23 cellular contexts compared by ENCODE assay signal in genomic region chr14:94545131-94545841, GRCh38. TPM values are rescaled to one million over a fixed set of nuclear protein-coding genes. Genes with fewer than 3 reads are reported as not detected.
DNase-seq lines count a peak whose midpoint lies in the region; ATAC-seq, FAIRE-seq and TF ChIP-seq lines count a peak whose summit lies in the region.
"Had no signal": no experiment of that assay in that cellular context is flagged by ENCODE, and none has a peak within 500 bp of the region (broad histone marks: within the 10 kb centered on the region; RNA-seq: fewer than 3 reads in every experiment).

No MANE protein-coding gene starts in this region.

- no peaks in the 10 kb centered on the region for H3K9me3 ChIP-seq in astrocyte (ENCODE audit: insufficient read depth, low read depth, low read length)

- intact Hi-C loops in activated CD4-positive, alpha-beta T cell treated with anti-CD3 and anti-CD28 coated beads for 36 hours (cut with DNase I, micrococcal nuclease) = loop anchor here in 1 of 2 experiments (5.0 kb wide), 1 partner anchor 413 kb away; no protein-coding TSS in a partner anchor

- DNase-seq in activated CD4-positive, alpha-beta T cell treated with anti-CD3 and anti-CD28 coated beads for 36 hours = peak; percentile 22
- DNase-seq in activated CD4-positive, alpha-beta T cell treated with anti-CD3 and anti-CD28 coated beads for 48 hours = no peak
- peak; percentile 23 for DNase-seq in astrocyte (ENCODE audit: low read depth)
- peak; percentile 38 for DNase-seq in iPS-NIHi11 (ENCODE audit: low spot score)
- DNase-seq in retinal pigment epithelial cell (ENCODE audit: low read depth) = peak; percentile 26
- no peak for DNase-seq in stimulated activated CD4-positive, alpha-beta T cell treated with anti-CD3 and anti-CD28 coated beads, Interleukin-4, amount 100 ng/mL, for 24 hours
- DNase-seq: activated CD4-positive, alpha-beta T cell treated with anti-CD3 and anti-CD28 coated beads, Interleukin-2, amount 50 U/mL, for 48 hours; C1 segment of cervical spinal cord; DMS79 treated with DMSO at 0.1 percent for 48 hours; left cardiac atrium; NCI-H1694 treated with DMSO at 0.1 percent for 48 hours; NCI-H446 treated with DMSO at 0.1 percent for 48 hours; Right ventricle myocardium superior; stimulated activated naive CD8-positive, alpha-beta T cell treated with anti-CD3 and anti-CD28 coated beads, Interleukin-15, Interleukin-2, amounts not matched to agents 100 U/mL and 50 U/mL, for 24 hours had no signal

- H3K4me3 ChIP-seq in astrocyte (ENCODE audit: insufficient read depth, low read depth, low read length) = no peak overlapping the region
- no peak overlapping the region for H3K4me3 ChIP-seq in retinal pigment epithelial cell (ENCODE audit: low read length)
- H3K4me3 ChIP-seq: hepatocyte, upper lobe of left lung had no signal

- H3K36me3 ChIP-seq in astrocyte (ENCODE audit: insufficient read depth, low read length) = no peaks in the 10 kb centered on the region
- H3K36me3 ChIP-seq: upper lobe of left lung had no signal

- no peak overlapping the region for H3K9ac ChIP-seq in astrocyte (ENCODE audit: low read length)

- H4K20me1 ChIP-seq in astrocyte (ENCODE audit: insufficient read depth, low read length) = no peaks in the 10 kb centered on the region

- POLR2A ChIA-PET in activated CD4-positive, alpha-beta T cell treated with anti-CD3 and anti-CD28 coated beads for 36 hours (lab: Charles Lee) = no interaction called here

- H3K4me1 ChIP-seq in astrocyte (ENCODE audit: insufficient read depth, low read length) = peaks cover 9% of the 10 kb centered on the region
- H3K4me1 ChIP-seq: upper lobe of left lung had no signal

- H3K4me2 ChIP-seq in astrocyte (ENCODE audit: low read length) = no peak overlapping the region
- H3K4me2 ChIP-seq: hepatocyte had no signal

- no peak overlapping the region for H2AFZ ChIP-seq in astrocyte (ENCODE audit: low read depth, low read length)
- H2AFZ ChIP-seq: hepatocyte had no signal

- no peak for FAIRE-seq in astrocyte (lab: Jason Lieb, UNC)

- no peak for TF ChIP-seq CTCF in astrocyte (IDR thresholded peaks at IDR 0.05; ENCODE audit: insufficient read depth, low read depth, low read length)
- no peak for TF ChIP-seq CTCF in retinal pigment epithelial cell (conservative IDR thresholded peaks at IDR 0.05; ENCODE audit: low read depth, low read length)

- H3K27me3 ChIP-seq in astrocyte (ENCODE audit: insufficient read depth, low read length) = no peaks in the 10 kb centered on the region
- H3K27me3 ChIP-seq: hepatocyte, upper lobe of left lung had no signal

- H3K4me1 Mint-ChIP-seq in activated CD4-positive, alpha-beta T cell treated with anti-CD3 and anti-CD28 coated beads for 36 hours = no peaks in the 10 kb centered on the region
- H3K4me1 Mint-ChIP-seq in astrocyte (ENCODE audit: low read depth, unreplicated experiment) = peaks cover 7% of the 10 kb centered on the region

- H3K9me3 Mint-ChIP-seq in activated CD4-positive, alpha-beta T cell treated with anti-CD3 and anti-CD28 coated beads for 36 hours (ENCODE audit: low read depth) = peaks cover 5% of the 10 kb centered on the region
- H3K9me3 Mint-ChIP-seq in astrocyte (ENCODE audit: unreplicated experiment) = peaks cover 15% of the 10 kb centered on the region
- H3K9me3 Mint-ChIP-seq: neural crest cell had no signal

- H3K27ac Mint-ChIP-seq in activated CD4-positive, alpha-beta T cell treated with anti-CD3 and anti-CD28 coated beads for 36 hours = no peak overlapping the region
- no peak overlapping the region for H3K27ac Mint-ChIP-seq in astrocyte (ENCODE audit: unreplicated experiment)
- H3K27ac Mint-ChIP-seq: IgD-negative memory B cell had no signal

- peaks cover 13% of the 10 kb centered on the region for H3K27me3 Mint-ChIP-seq in activated CD4-positive, alpha-beta T cell treated with anti-CD3 and anti-CD28 coated beads for 36 hours
- H3K27me3 Mint-ChIP-seq in astrocyte (ENCODE audit: low read depth, unreplicated experiment) = peaks cover 17% of the 10 kb centered on the region

- H3K36me3 Mint-ChIP-seq in activated CD4-positive, alpha-beta T cell treated with anti-CD3 and anti-CD28 coated beads for 36 hours (ENCODE audit: low read depth) = no peaks in the 10 kb centered on the region
- H3K36me3 Mint-ChIP-seq in astrocyte (ENCODE audit: low read depth, unreplicated experiment) = no peaks in the 10 kb centered on the region

- CTCF ChIA-PET in activated CD4-positive, alpha-beta T cell treated with anti-CD3 and anti-CD28 coated beads for 36 hours (lab: Charles Lee) = interaction anchor here (0.6 to 1.5 kb wide), 3 partner anchors 407 to 606 kb away, joined by 3 to 4 read pairs (median 4); no protein-coding TSS in a partner anchor

- H3K27ac ChIP-seq in astrocyte (ENCODE audit: low read depth, low read length) = peak overlapping the region; percentile 5
- H3K27ac ChIP-seq: hepatocyte, HL-60, upper lobe of left lung had no signal

- no peak for ATAC-seq in activated CD4-positive, alpha-beta T cell treated with anti-CD3 and anti-CD28 coated beads for 36 hours
- ATAC-seq in HG03521 (IDR thresholded peaks at IDR 0.05; ENCODE audit: unreplicated experiment) = no peak
- no peak for ATAC-seq in GM21528 (IDR thresholded peaks at IDR 0.05; ENCODE audit: low FRiP score, unreplicated experiment)
- ATAC-seq: left cardiac atrium; sciatic nerve; stimulated activated naive CD8-positive, alpha-beta T cell treated with anti-CD3 and anti-CD28 coated beads, Interleukin-15, Interleukin-2, amounts not matched to agents 100 U/mL and 50 U/mL, for 24 hours had no signal

- H3K4me3 Mint-ChIP-seq in activated CD4-positive, alpha-beta T cell treated with anti-CD3 and anti-CD28 coated beads for 36 hours = no peak overlapping the region
- no peak overlapping the region for H3K4me3 Mint-ChIP-seq in astrocyte (ENCODE audit: unreplicated experiment)
- H3K4me3 Mint-ChIP-seq: IgD-negative memory B cell, neural crest cell had no signal

- no peaks in the 10 kb centered on the region for H3K79me2 ChIP-seq in astrocyte (ENCODE audit: insufficient read depth, low read length)
- H3K79me2 ChIP-seq: hepatocyte had no signal

RNA-seq across cellular contexts. Expression of gene SERPINA4, which starts 16.0 kb away (rescaled TPM):
- total RNA-seq in activated CD4-positive, alpha-beta T cell treated with anti-CD3 and anti-CD28 coated beads for 36 hours = not detected
- not detected in 2 replicates for total RNA-seq in astrocyte
- total RNA-seq: A673, left cardiac atrium, neural crest cell, Right ventricle myocardium superior, sciatic nerve had no signal

RNA-seq across cellular contexts. Expression of gene SERPINA5, which starts 35.9 kb away (rescaled TPM):
- total RNA-seq in activated CD4-positive, alpha-beta T cell treated with anti-CD3 and anti-CD28 coated beads for 36 hours = not detected
- total RNA-seq in astrocyte = 0.23 and 0.36 TPM in 2 replicates
- total RNA-seq: A673 had no signal

RNA-seq across cellular contexts. Expression of gene SERPINA12, which starts 36.0 kb away (rescaled TPM):
- not detected for total RNA-seq in activated CD4-positive, alpha-beta T cell treated with anti-CD3 and anti-CD28 coated beads for 36 hours
- not detected in 2 replicates for total RNA-seq in astrocyte
- total RNA-seq: A673, hepatocyte, left cardiac atrium, neural crest cell, Right ventricle myocardium superior, sciatic nerve, upper lobe of left lung had no signal

Comparison
In these comparisons a context has a peak if more than half of its experiments do, and no peak if none do; other contexts are left out.
1. DNase-seq: peak in activated CD4-positive, alpha-beta T cell treated with anti-CD3 and anti-CD28 coated beads for 36 hours (single experiment), astrocyte (single experiment), iPS-NIHi11 (single experiment) and retinal pigment epithelial cell (single experiment); none in activated CD4-positive, alpha-beta T cell treated with anti-CD3 and anti-CD28 coated beads for 48 hours (single experiment) and stimulated activated CD4-positive, alpha-beta T cell treated with anti-CD3 and anti-CD28 coated beads, Interleukin-4, amount 100 ng/mL, for 24 hours (single experiment).